In genomic region chrX:44873415-44874270, GRCh38 we compare ENCODE assay signal across 1 cellular context.
TF ChIP-seq lines count a peak whose summit lies in the region.

No MANE protein-coding gene starts in this region.

TF ChIP-seq in HepG2, 621 proteins besides CTCF, POLR2A, EP300 and RAD21 (continued from another document and continues in another):
- TF ChIP-seq MXD3 (CRISPR knock-in tag; IDR thresholded peaks at IDR 0.05) = no peak
- no peak for TF ChIP-seq HNRNPL (IDR thresholded peaks at IDR 0.05; ENCODE audit: low read depth, low read length)
- TF ChIP-seq ZNF747 (CRISPR knock-in tag; IDR thresholded peaks at IDR 0.05; ENCODE audit: borderline replicate concordance) = no peak
- TF ChIP-seq RBAK (CRISPR knock-in tag; IDR thresholded peaks at IDR 0.05) = no peak
- TF ChIP-seq ZNF800 (CRISPR knock-in tag; IDR thresholded peaks at IDR 0.05) = no peak
- TF ChIP-seq MTF2 (CRISPR knock-in tag; IDR thresholded peaks at IDR 0.05; ENCODE audit: borderline replicate concordance) = no peak
- TF ChIP-seq TSC22D2 (CRISPR knock-in tag; IDR thresholded peaks at IDR 0.05; ENCODE audit: borderline replicate concordance) = no peak
- 0 out of 2 replicates have a peak, but pooled peaks have one; percentile 23 for TF ChIP-seq CEBPB (IDR thresholded peaks at IDR 0.05; ENCODE audit: borderline replicate concordance, low read depth, low read length)
- peak; percentile 7; the same call in 1 of the 2 replicates for TF ChIP-seq ZNF646 (CRISPR knock-in tag; IDR thresholded peaks at IDR 0.05)
- TF ChIP-seq SALL2 (CRISPR knock-in tag; IDR thresholded peaks at IDR 0.05) = no peak
- TF ChIP-seq REST (IDR thresholded peaks at IDR 0.05; ENCODE audit: borderline replicate concordance in 1 of 2, low read depth in 1 of 2, low read length in 2 of 2) = no peak
- TF ChIP-seq MTA1 (CRISPR knock-in tag; IDR thresholded peaks at IDR 0.05; ENCODE audit: borderline replicate concordance) = no peak
- TF ChIP-seq PHF20 (CRISPR knock-in tag; IDR thresholded peaks at IDR 0.05) = no peak
- TF ChIP-seq SPEN (CRISPR knock-in tag; IDR thresholded peaks at IDR 0.05; ENCODE audit: low read depth) = no peak
- TF ChIP-seq ATRX (CRISPR knock-in tag; IDR thresholded peaks at IDR 0.05; ENCODE audit: borderline replicate concordance) = no peak
- peak; percentile 79 for TF ChIP-seq RBFOX2 (IDR thresholded peaks at IDR 0.05; ENCODE audit: low read depth, low read length)
- TF ChIP-seq ISL2 (CRISPR knock-in tag; IDR thresholded peaks at IDR 0.05) = no peak
- no peak for TF ChIP-seq ZFP82 (CRISPR knock-in tag; IDR thresholded peaks at IDR 0.05; ENCODE audit: borderline replicate concordance)
- TF ChIP-seq CREBL2 (CRISPR knock-in tag; IDR thresholded peaks at IDR 0.05; ENCODE audit: borderline replicate concordance) = no peak
- TF ChIP-seq BRF2 (CRISPR knock-in tag; IDR thresholded peaks at IDR 0.05) = no peak
- no peak for TF ChIP-seq ZNF777 (CRISPR knock-in tag; IDR thresholded peaks at IDR 0.05)
- TF ChIP-seq BCL6 (CRISPR knock-in tag; IDR thresholded peaks at IDR 0.05) = no peak
- TF ChIP-seq NCOA2 (CRISPR knock-in tag; IDR thresholded peaks at IDR 0.05) = no peak
- TF ChIP-seq JUND (CRISPR knock-in tag; IDR thresholded peaks at IDR 0.05) = no peak
- TF ChIP-seq GMEB2 (CRISPR knock-in tag; IDR thresholded peaks at IDR 0.05; ENCODE audit: low read depth) = no peak
- TF ChIP-seq DDIT3 (CRISPR knock-in tag; IDR thresholded peaks at IDR 0.05) = no peak
- TF ChIP-seq ZFP36L2 (CRISPR knock-in tag; IDR thresholded peaks at IDR 0.05) = no peak
- 0 out of 2 replicates have a peak, but pooled peaks have one; percentile 17 for TF ChIP-seq PHF8 (CRISPR knock-in tag; IDR thresholded peaks at IDR 0.05)
- TF ChIP-seq AHDC1 (CRISPR knock-in tag; IDR thresholded peaks at IDR 0.05; ENCODE audit: borderline replicate concordance) = no peak
- TF ChIP-seq CSRNP1 (CRISPR knock-in tag; IDR thresholded peaks at IDR 0.05) = no peak
- no peak for TF ChIP-seq HOXD1 (CRISPR knock-in tag; IDR thresholded peaks at IDR 0.05)
